ENCODE assay signal across 20 cellular contexts in genomic region chr2:237962432-237963084, GRCh38.
"Had no signal": no experiment of that assay in that cellular context is flagged by ENCODE, and none has a peak within 500 bp of the region (broad histone marks: within the 10 kb centered on the region; RNA-seq: fewer than 3 reads in every experiment).

No MANE protein-coding gene starts in this region.

- H3K36me3 Mint-ChIP-seq: memory B cell had no signal

- H3K36me3 ChIP-seq: esophagus squamous epithelium, left ventricle myocardium inferior, prostate gland, tibial nerve, vagina had no signal

- H3K27me3 ChIP-seq: tibial nerve, vagina had no signal

- DNase-seq: activated naive CD4-positive, alpha-beta T cell treated with anti-CD3 and anti-CD28 coated beads, Interleukin-2, amount 50 U/mL, for 16 hours; esophagus squamous epithelium; hypothalamus; left ventricle myocardium inferior; naive thymus-derived CD8-positive, alpha-beta T cell; occipital lobe; right cardiac atrium; small intestine; stimulated activated CD4-positive, alpha-beta T cell treated with anti-CD3 and anti-CD28 coated beads, Interleukin-4, amount 100 ng/mL, for 24 hours; stimulated activated naive CD4-positive, alpha-beta T cell treated with Interleukin-2 at 50 U/mL for 16 hours; substantia nigra had no signal

- FAIRE-seq: astrocyte, colon, endometrium, small intestine had no signal

- H3K4me3 ChIP-seq: esophagus squamous epithelium, left ventricle myocardium inferior, prostate gland, tibial nerve, vagina had no signal

- ATAC-seq: activated CD4-positive, CD25-positive, alpha-beta regulatory T cell treated with anti-CD3 and anti-CD28 coated beads, Interleukin-2, amount 50 U/mL, for 24 hours; naive thymus-derived CD8-positive, alpha-beta T cell; right cardiac atrium had no signal

- H3K27ac ChIP-seq: esophagus squamous epithelium, left ventricle myocardium inferior, prostate gland, tibial nerve, vagina had no signal

- H3K4me3 Mint-ChIP-seq: memory B cell had no signal

- H3K4me1 ChIP-seq: prostate gland had no signal

- H3K9me3 ChIP-seq: prostate gland had no signal

- H3K27ac Mint-ChIP-seq: activated T-helper 2 cell treated with anti-CD3 and anti-CD28 coated beads, Interferon-gamma antibody, Interleukin-2, Interleukin-4, amounts not matched to agents 10 μg/mL and 5 μg/mL and 100 μg/mL, durations not matched to agents 14 hours and 24 hours and 36 hours; memory B cell; naive thymus-derived CD8-positive, alpha-beta T cell had no signal

- H3K4me1 Mint-ChIP-seq: memory B cell had no signal
